22 cellular contexts compared by ENCODE assay signal in genomic region chr3:64144241-64144900, GRCh38.
DNase-seq lines count a peak whose midpoint lies in the region; ATAC-seq and TF ChIP-seq lines count a peak whose summit lies in the region.
"Had no signal": no experiment of that assay in that cellular context is flagged by ENCODE, and none has a peak within 500 bp of the region (broad histone marks: within the 10 kb centered on the region; RNA-seq: fewer than 3 reads in every experiment).

No MANE protein-coding gene starts in this region.

- no peaks in the 10 kb centered on the region for H3F3A ChIP-seq in SK-N-SH (replicated peaks; ENCODE audit: insufficient read depth)

- H3K79me2 ChIP-seq in ACC112 (ENCODE audit: control insufficient read depth, insufficient read depth, low read length, unreplicated experiment), result no peaks in the 10 kb centered on the region
- H3K79me2 ChIP-seq in SK-N-SH (ENCODE audit: insufficient read depth), result no peaks in the 10 kb centered on the region

- no peak for TF ChIP-seq POLR2A in right lobe of liver (IDR thresholded peaks at IDR 0.05)

- CTCF ChIA-PET in SK-N-SH (lab: Yijun Ruan, JAX), result interaction anchor here (1.3 to 1.6 kb wide), 3 partner anchors 9 to 113 kb away, joined by 3 to 4 read pairs (median 3); no protein-coding TSS in a partner anchor

- H3K27ac ChIP-seq in ACC112 (ENCODE audit: low read depth, low read length) (peak overlapping the region; percentile 66), cingulate gyrus (ENCODE audit: low read depth, low read length) (peak overlapping the region; percentile 30), muscle layer of duodenum (ENCODE audit: low read length) (peak overlapping the region; percentile 18), SK-N-SH (ENCODE audit: low read depth in 2 of 2, low read length in 1 of 2) (no peak overlapping the region), right lobe of liver (no peak overlapping the region)
- H3K27ac ChIP-seq: KMS-11 had no signal

- no peak overlapping the region for H3K9ac ChIP-seq in SK-N-SH
- H3K9ac ChIP-seq: KMS-11 had no signal

- H3K27me3 ChIP-seq in ACC112 (ENCODE audit: insufficient read depth, low read length) (no peaks in the 10 kb centered on the region), muscle layer of duodenum (ENCODE audit: low read depth, low read length) (no peaks in the 10 kb centered on the region), SK-N-SH (ENCODE audit: insufficient read depth) (no peaks in the 10 kb centered on the region), right lobe of liver (no peaks in the 10 kb centered on the region)

- H3K4me2 ChIP-seq in SK-N-SH, result no peak overlapping the region
- H3K4me2 ChIP-seq: KMS-11 had no signal

- H2AFZ ChIP-seq in ACC112 (ENCODE audit: low read length, unreplicated experiment), result no peak overlapping the region
- no peak overlapping the region for H2AFZ ChIP-seq in SK-N-SH (ENCODE audit: low read depth)

- POLR2A ChIA-PET in SK-N-SH (lab: Yijun Ruan, JAX), result no interaction called here

- WGBS in SK-N-SH (ENCODE audit: low lambda C conversion rate), result 95% methylated on average over 9 of the region's 9 CpGs
- WGBS in right lobe of liver (ENCODE audit: insufficient coverage, low coverage, low lambda C conversion rate, missing lambda C conversion rate), result 87% methylated on average over 9 of the region's 9 CpGs

- peaks cover 17% of the 10 kb centered on the region for H3K4me1 ChIP-seq in ACC112 (ENCODE audit: control insufficient read depth, insufficient read depth, low read length, unreplicated experiment)
- H3K4me1 ChIP-seq in muscle layer of duodenum (ENCODE audit: control insufficient read depth in 1 of 2, insufficient read depth in 2 of 2, low read length in 2 of 2), result peaks cover 4 to 33% of the 10 kb centered on the region in 2 donors
- H3K4me1 ChIP-seq in SK-N-SH (ENCODE audit: control insufficient read depth in 1 of 2, insufficient read depth in 2 of 2, low read depth in 1 of 2, low read length in 1 of 2), result peaks cover 10% of the 10 kb centered on the region in 2 experiments; a peak in 3 of 4 replicates
- H3K4me1 ChIP-seq in right lobe of liver, result no peaks in the 10 kb centered on the region

- H3K4me3 ChIP-seq in ACC112 (ENCODE audit: low read depth, low read length), result no peak overlapping the region
- no peak overlapping the region for H3K4me3 ChIP-seq in muscle layer of duodenum (ENCODE audit: low read depth in 1 of 2, low read length in 2 of 2)
- H3K4me3 ChIP-seq in SK-N-SH (ENCODE audit: low read depth in 2 of 2, low read length in 1 of 2), result no peak overlapping the region
- no peak overlapping the region for H3K4me3 ChIP-seq in right lobe of liver

- TF ChIP-seq CTCF in SK-N-SH (IDR thresholded peaks at IDR 0.05), result no peak
- no peak for TF ChIP-seq CTCF in right lobe of liver (IDR thresholded peaks at IDR 0.05)

- no peaks in the 10 kb centered on the region for H4K20me1 ChIP-seq in SK-N-SH (ENCODE audit: insufficient read depth)

- intact Hi-C loops in right lobe of liver (cut with DNase I), result no loop called here

- peak; percentile 11 to 71 for DNase-seq in NCI-H524 (lab: John Stamatoyannopoulos, UW)
- DNase-seq in SK-N-SH, result no peak
- no peak for DNase-seq in right lobe of liver
- DNase-seq: activated CD4-positive, alpha-beta T cell treated with anti-CD3 and anti-CD28 coated beads, Interleukin-2, amount 50 U/mL, for 4 hours; activated CD8-positive, alpha-beta memory T cell treated with anti-CD3 and anti-CD28 coated beads, Interleukin-2, amount 50 U/mL, for 4 hours; CD4-positive, CD25-positive, alpha-beta regulatory T cell; DMS153; effector memory CD8-positive, alpha-beta T cell; NCI-H1930; NCI-H345; nephron progenitor cell; NK-92 treated with Interleukin-12 subunit alpha and Interleukin-12 subunit beta, amount 100 ng/mL, for 24 hours; posterior cingulate gyrus; stimulated activated CD4-positive, alpha-beta T cell treated with anti-CD3 and anti-CD28 coated beads, Interleukin-1b, Interleukin-23, amount 100 ng/mL, for 48 hours had no signal

- no peaks in the 10 kb centered on the region for H3K9me3 ChIP-seq in muscle layer of duodenum (ENCODE audit: control insufficient read depth in 1 of 2, low read length in 2 of 2)
- no peaks in the 10 kb centered on the region for H3K9me3 ChIP-seq in SK-N-SH
- H3K9me3 ChIP-seq in right lobe of liver, result no peaks in the 10 kb centered on the region

- no peaks in the 10 kb centered on the region for H3K9me2 ChIP-seq in SK-N-SH

- TF ChIP-seq EP300 in SK-N-SH (IDR thresholded peaks at IDR 0.05; ENCODE audit: borderline replicate concordance in 1 of 2, low read depth in 1 of 2, low read length in 1 of 2), result no peak

- peaks cover 22% of the 10 kb centered on the region for H3K36me3 ChIP-seq in ACC112 (ENCODE audit: insufficient read depth, low read length)
- peaks cover 16 to 17% of the 10 kb centered on the region in 2 donors for H3K36me3 ChIP-seq in muscle layer of duodenum (ENCODE audit: control insufficient read depth in 1 of 2, insufficient read depth in 2 of 2, low read length in 2 of 2)
- H3K36me3 ChIP-seq in SK-N-SH (replicated peaks in 1 of 2; ENCODE audit: control insufficient read depth in 1 of 2, insufficient read depth in 2 of 2, low read length in 1 of 2), result no peaks in the 10 kb centered on the region
- H3K36me3 ChIP-seq in right lobe of liver, result no peaks in the 10 kb centered on the region

- no peak for TF ChIP-seq RAD21 in SK-N-SH (IDR thresholded peaks at IDR 0.05; ENCODE audit: low read length)

- ATAC-seq in GM18870 (IDR thresholded peaks at IDR 0.05; ENCODE audit: unreplicated experiment), result no peak
- ATAC-seq in GM19395 (IDR thresholded peaks at IDR 0.05; ENCODE audit: unreplicated experiment), result no peak
- ATAC-seq in right lobe of liver, result no peak
- ATAC-seq: activated T-helper 17 cell treated with anti-CD3 and anti-CD28 coated beads, Interleukin-2, amount 50 U/mL, for 72 hours; effector memory CD8-positive, alpha-beta T cell; Panc1 had no signal

TF ChIP-seq in SK-N-SH, 30 proteins besides CTCF, POLR2A, EP300 and RAD21 (continues in another document):
- no peak for TF ChIP-seq ELF1 (IDR thresholded peaks at IDR 0.05)
- no peak for TF ChIP-seq PBX3 (IDR thresholded peaks at IDR 0.05)
- no peak for TF ChIP-seq NRF1 (IDR thresholded peaks at IDR 0.05; ENCODE audit: low read depth, low read length)
- no peak for TF ChIP-seq IRF3 (IDR thresholded peaks at IDR 0.05; ENCODE audit: low read depth, low read length)
- no peak for TF ChIP-seq FOSL2 (IDR thresholded peaks at IDR 0.05; ENCODE audit: borderline replicate concordance, low read depth)
- no peak for TF ChIP-seq MXI1 (IDR thresholded peaks at IDR 0.05; ENCODE audit: low read depth, low read length)
- TF ChIP-seq USF2 (IDR thresholded peaks at IDR 0.05; ENCODE audit: borderline replicate concordance, low read depth, low read length), result no peak
- TF ChIP-seq, protein P1, sequence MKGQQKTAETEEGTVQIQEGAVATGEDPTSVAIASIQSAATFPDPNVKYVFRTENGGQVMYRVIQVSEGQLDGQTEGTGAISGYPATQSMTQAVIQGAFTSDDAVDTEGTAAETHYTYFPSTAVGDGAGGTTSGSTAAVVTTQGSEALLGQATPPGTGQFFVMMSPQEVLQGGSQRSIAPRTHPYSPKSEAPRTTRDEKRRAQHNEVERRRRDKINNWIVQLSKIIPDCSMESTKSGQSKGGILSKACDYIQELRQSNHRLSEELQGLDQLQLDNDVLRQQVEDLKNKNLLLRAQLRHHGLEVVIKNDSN (IDR thresholded peaks at IDR 0.05; ENCODE audit: borderline replicate concordance, low read depth), result no peak
- no peak for TF ChIP-seq EZH2phosphoT487 (IDR thresholded peaks at IDR 0.05; ENCODE audit: borderline replicate concordance, low read depth)
- no peak for TF ChIP-seq FOXM1 (IDR thresholded peaks at IDR 0.05; ENCODE audit: low read depth)
- no peak for TF ChIP-seq FOXJ3 (CRISPR knock-in tag; IDR thresholded peaks at IDR 0.05)
- no peak for TF ChIP-seq MEF2A (IDR thresholded peaks at IDR 0.05; ENCODE audit: borderline replicate concordance, low read depth)
- TF ChIP-seq TEAD4 (IDR thresholded peaks at IDR 0.05; ENCODE audit: borderline replicate concordance, insufficient read depth), result no peak
- no peak for TF ChIP-seq SIN3A (IDR thresholded peaks at IDR 0.05; ENCODE audit: borderline replicate concordance, low read depth, low read length)
- TF ChIP-seq RFX5 (IDR thresholded peaks at IDR 0.05; ENCODE audit: low read length), result no peak
- no peak for TF ChIP-seq RCOR1 (IDR thresholded peaks at IDR 0.05; ENCODE audit: low read length)
- TF ChIP-seq YY1 (IDR thresholded peaks at IDR 0.05; ENCODE audit: low read depth), result no peak
- TF ChIP-seq, protein P2, sequence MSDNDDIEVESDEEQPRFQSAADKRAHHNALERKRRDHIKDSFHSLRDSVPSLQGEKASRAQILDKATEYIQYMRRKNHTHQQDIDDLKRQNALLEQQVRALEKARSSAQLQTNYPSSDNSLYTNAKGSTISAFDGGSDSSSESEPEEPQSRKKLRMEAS (IDR thresholded peaks at IDR 0.05; ENCODE audit: low read depth), result no peak
- no peak for TF ChIP-seq CHD2 (IDR thresholded peaks at IDR 0.05; ENCODE audit: low read length, partially characterized antibody)

Comparison
In these comparisons a context has a peak if more than half of its experiments do, and no peak if none do; other contexts are left out.
1. H3K27ac ChIP-seq: peak in ACC112 (single experiment), cingulate gyrus (single experiment) and muscle layer of duodenum (single experiment); none in SK-N-SH (0 of 2) and right lobe of liver (0 of 3).
2. DNase-seq: peak in NCI-H524 (2 of 2); none in SK-N-SH (single experiment) and right lobe of liver (0 of 3).